Comparison of ENCODE assay signal across 8 cellular contexts in genomic region chr9:127805620-127806019, GRCh38. TPM values are rescaled to one million over a fixed set of nuclear protein-coding genes. Genes with fewer than 3 reads are reported as not detected.
A peak's percentile ranks its signal among the peaks of the same experiment; 100 is the strongest.
DNase-seq lines count a peak whose midpoint lies in the region; ATAC-seq and TF ChIP-seq lines count a peak whose summit lies in the region.

No MANE protein-coding gene starts in this region.

- peaks cover 8% of the 10 kb centered on the region for H3F3A ChIP-seq in MM.1S (ENCODE audit: insufficient read depth, low read length)

- no peak overlapping the region for H3K9ac ChIP-seq in MM.1S (ENCODE audit: low read length)

- no peaks in the 10 kb centered on the region for H4K20me1 ChIP-seq in MM.1S (ENCODE audit: insufficient read depth, low read length)

- H3K27ac ChIP-seq in MM.1S (ENCODE audit: low read length) (no peak overlapping the region), adrenal gland (no peak overlapping the region)

- H3K4me2 ChIP-seq in MM.1S (ENCODE audit: low read depth, low read length), result no peak overlapping the region

- WGBS in adrenal gland, 4 donors, result 81 to 87% (median 85%) methylated on average over 8 of the region's 8 CpGs

- no peaks in the 10 kb centered on the region for H3K9me2 ChIP-seq in MM.1S (replicated peaks; ENCODE audit: insufficient read depth, low read length)

- TF ChIP-seq CTCF in MM.1S (IDR thresholded peaks at IDR 0.05; ENCODE audit: low read length), result peak; percentile 50
- TF ChIP-seq CTCF in adrenal gland (IDR thresholded peaks at IDR 0.05), result peak in 1 of 6 experiments; percentile 10

- H3K27me3 ChIP-seq in MM.1S (replicated peaks; ENCODE audit: insufficient read depth, low read length) (no peaks in the 10 kb centered on the region), adrenal gland (no peaks in the 10 kb centered on the region)

- H2AFZ ChIP-seq in MM.1S (ENCODE audit: low read length), result no peak overlapping the region

- no peaks in the 10 kb centered on the region for H3K9me3 ChIP-seq in MM.1S (replicated peaks; ENCODE audit: insufficient read depth, low read length)
- no peaks in the 10 kb centered on the region for H3K9me3 ChIP-seq in adrenal gland (replicated peaks in 1 of 3)

- peaks cover 12% of the 10 kb centered on the region for H3K4me1 ChIP-seq in MM.1S (ENCODE audit: low read length)
- H3K4me1 ChIP-seq in adrenal gland (replicated peaks in 1 of 2), result peaks cover 24 to 56% of the 10 kb centered on the region in 2 donors

- H3K36me3 ChIP-seq in MM.1S (replicated peaks; ENCODE audit: insufficient read depth, low read length), result no peaks in the 10 kb centered on the region; the same call in 1 of the 2 replicates
- peaks cover 0 to 49% of the 10 kb centered on the region in 2 donors for H3K36me3 ChIP-seq in adrenal gland (replicated peaks in 1 of 2)

- ATAC-seq in GM18511 (IDR thresholded peaks at IDR 0.05; ENCODE audit: unreplicated experiment), result no peak

- DNase-seq in NOMO-1 treated with DMSO at 0.1 percent for 48 hours (lab: John Stamatoyannopoulos, UW; ENCODE audit: unreplicated experiment) (peak; percentile 23), NOMO-1 treated with dmso at 0.1 percent for 144 hours (lab: John Stamatoyannopoulos, UW; ENCODE audit: unreplicated experiment) (no peak), MM.1S (peak; percentile 36), astrocyte of the hippocampus (ENCODE audit: low read depth, low spot score) (peak; percentile 38), renal cortical epithelial cell (ENCODE audit: low read depth) (peak; percentile 16), ureter (ENCODE audit: low spot score) (no peak), adrenal gland (no peak)

- intact Hi-C loops in adrenal gland (cut with DNase I), result no loop called here

- H3K4me3 ChIP-seq in MM.1S (ENCODE audit: low read length) (no peak overlapping the region), adrenal gland (no peak overlapping the region)

- TF ChIP-seq POLR2A in adrenal gland (IDR thresholded peaks at IDR 0.05), result no peak

- H3K79me2 ChIP-seq in MM.1S (ENCODE audit: low read length), result peaks cover 40% of the 10 kb centered on the region

RNA-seq across cellular contexts. Expression of gene FPGS, which starts 2.9 kb away (rescaled TPM):
- 75.2 and 136 TPM in 2 replicates for total RNA-seq in renal cortical epithelial cell
- total RNA-seq in ureter, result 115 TPM
- 100 to 1,000 TPM in 5 of 8 donors, 10 to 100 TPM in 3; 58.7 to 359 (median 120) TPM for total RNA-seq in adrenal gland
- polyA plus RNA-seq in adrenal gland, result 100 to 1,000 TPM in 2 of 3 donors, 10 to 100 TPM in 1; 59.6 to 176 (median 144) TPM

RNA-seq across cellular contexts. Expression of gene CDK9, which starts 19.8 kb away (rescaled TPM):
- 43.6 and 69.1 TPM in 2 replicates for total RNA-seq in renal cortical epithelial cell
- 81.0 TPM for total RNA-seq in ureter
- total RNA-seq in adrenal gland, result 100 to 1,000 TPM in 6 of 8 donors, 10 to 100 TPM in 2; 81.8 to 238 (median 117) TPM
- 100 to 1,000 TPM in 2 of 3 donors, 10 to 100 TPM in 1; 64.0 to 202 (median 166) TPM for polyA plus RNA-seq in adrenal gland

RNA-seq across cellular contexts. Expression of gene SH2D3C, which starts 27.2 kb away (rescaled TPM):
- 0.05 and 0.17 TPM in 2 replicates for total RNA-seq in renal cortical epithelial cell
- total RNA-seq in ureter, result 15.7 TPM
- 10 to 100 TPM in 4 of 8 donors, 1 to 10 TPM in 4; 4.4 to 14.2 (median 10.3) TPM for total RNA-seq in adrenal gland
- polyA plus RNA-seq in adrenal gland, result 10 to 100 TPM in 2 of 3 donors, 1 to 10 TPM in 1; 2.1 to 27.1 (median 19.1) TPM

RNA-seq across cellular contexts. Expression of gene ENG, which starts 48.8 kb away (rescaled TPM):
- total RNA-seq in renal cortical epithelial cell, result 0.87 and 6.8 TPM in 2 replicates
- 83.6 TPM for total RNA-seq in ureter
- 100 to 1,000 TPM in 5 of 8 donors, 10 to 100 TPM in 3; 69.2 to 214 (median 123) TPM for total RNA-seq in adrenal gland
- 100 to 1,000 TPM in 1 of 3 donors, 10 to 100 TPM in 2; 43.2 to 116 (median 96.7) TPM for polyA plus RNA-seq in adrenal gland

Comparison
In these comparisons a context has a peak if more than half of its experiments do, and no peak if none do; other contexts are left out.
1. DNase-seq: peak in NOMO-1 treated with DMSO at 0.1 percent for 48 hours (single experiment), MM.1S (single experiment), astrocyte of the hippocampus (single experiment) and renal cortical epithelial cell (single experiment); none in NOMO-1 treated with dmso at 0.1 percent for 144 hours (single experiment), ureter (single experiment) and adrenal gland (0 of 7).